Comparison of ENCODE assay signal across 2 cellular contexts in genomic region chr6:37314803-37315515, GRCh38.
A peak's percentile ranks its signal among the peaks of the same experiment; 100 is the strongest.
TF ChIP-seq lines count a peak whose summit lies in the region.

No MANE protein-coding gene starts in this region.

TF ChIP-seq in GM12878, 131 proteins besides CTCF, POLR2A, EP300 and RAD21:
- peak; percentile 89 for TF ChIP-seq PBX3 (IDR thresholded peaks at IDR 0.05; ENCODE audit: insufficient replicate concordance, low read depth, low read length)
- TF ChIP-seq, protein P1, sequence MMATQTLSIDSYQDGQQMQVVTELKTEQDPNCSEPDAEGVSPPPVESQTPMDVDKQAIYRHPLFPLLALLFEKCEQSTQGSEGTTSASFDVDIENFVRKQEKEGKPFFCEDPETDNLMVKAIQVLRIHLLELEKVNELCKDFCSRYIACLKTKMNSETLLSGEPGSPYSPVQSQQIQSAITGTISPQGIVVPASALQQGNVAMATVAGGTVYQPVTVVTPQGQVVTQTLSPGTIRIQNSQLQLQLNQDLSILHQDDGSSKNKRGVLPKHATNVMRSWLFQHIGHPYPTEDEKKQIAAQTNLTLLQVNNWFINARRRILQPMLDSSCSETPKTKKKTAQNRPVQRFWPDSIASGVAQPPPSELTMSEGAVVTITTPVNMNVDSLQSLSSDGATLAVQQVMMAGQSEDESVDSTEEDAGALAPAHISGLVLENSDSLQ (IDR thresholded peaks at IDR 0.05): peak; percentile 89
- TF ChIP-seq RBBP5 (conservative IDR thresholded peaks at IDR 0.05): no peak
- no peak for TF ChIP-seq PAX5 (IDR thresholded peaks at IDR 0.05; ENCODE audit: borderline replicate concordance, low read depth, low read length)
- peak; percentile 62 to 65; a peak in 3 of 4 replicates for TF ChIP-seq BHLHE40 (IDR thresholded peaks at IDR 0.05; ENCODE audit: borderline replicate concordance in 1 of 2, low read depth in 2 of 2, low read length in 1 of 2)
- peak; percentile 40; the same call in 1 of the 2 replicates for TF ChIP-seq RUNX3 (IDR thresholded peaks at IDR 0.05; ENCODE audit: low read length)
- peak; percentile 37 for TF ChIP-seq SMC3 (IDR thresholded peaks at IDR 0.05; ENCODE audit: borderline replicate concordance, low read length)
- TF ChIP-seq TBL1XR1 (IDR thresholded peaks at IDR 0.05; ENCODE audit: low read depth, low read length): no peak

TF ChIP-seq in liver, 16 proteins besides CTCF, POLR2A, EP300 and RAD21:
- TF ChIP-seq, protein P2, sequence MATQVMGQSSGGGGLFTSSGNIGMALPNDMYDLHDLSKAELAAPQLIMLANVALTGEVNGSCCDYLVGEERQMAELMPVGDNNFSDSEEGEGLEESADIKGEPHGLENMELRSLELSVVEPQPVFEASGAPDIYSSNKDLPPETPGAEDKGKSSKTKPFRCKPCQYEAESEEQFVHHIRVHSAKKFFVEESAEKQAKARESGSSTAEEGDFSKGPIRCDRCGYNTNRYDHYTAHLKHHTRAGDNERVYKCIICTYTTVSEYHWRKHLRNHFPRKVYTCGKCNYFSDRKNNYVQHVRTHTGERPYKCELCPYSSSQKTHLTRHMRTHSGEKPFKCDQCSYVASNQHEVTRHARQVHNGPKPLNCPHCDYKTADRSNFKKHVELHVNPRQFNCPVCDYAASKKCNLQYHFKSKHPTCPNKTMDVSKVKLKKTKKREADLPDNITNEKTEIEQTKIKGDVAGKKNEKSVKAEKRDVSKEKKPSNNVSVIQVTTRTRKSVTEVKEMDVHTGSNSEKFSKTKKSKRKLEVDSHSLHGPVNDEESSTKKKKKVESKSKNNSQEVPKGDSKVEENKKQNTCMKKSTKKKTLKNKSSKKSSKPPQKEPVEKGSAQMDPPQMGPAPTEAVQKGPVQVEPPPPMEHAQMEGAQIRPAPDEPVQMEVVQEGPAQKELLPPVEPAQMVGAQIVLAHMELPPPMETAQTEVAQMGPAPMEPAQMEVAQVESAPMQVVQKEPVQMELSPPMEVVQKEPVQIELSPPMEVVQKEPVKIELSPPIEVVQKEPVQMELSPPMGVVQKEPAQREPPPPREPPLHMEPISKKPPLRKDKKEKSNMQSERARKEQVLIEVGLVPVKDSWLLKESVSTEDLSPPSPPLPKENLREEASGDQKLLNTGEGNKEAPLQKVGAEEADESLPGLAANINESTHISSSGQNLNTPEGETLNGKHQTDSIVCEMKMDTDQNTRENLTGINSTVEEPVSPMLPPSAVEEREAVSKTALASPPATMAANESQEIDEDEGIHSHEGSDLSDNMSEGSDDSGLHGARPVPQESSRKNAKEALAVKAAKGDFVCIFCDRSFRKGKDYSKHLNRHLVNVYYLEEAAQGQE (IDR thresholded peaks at IDR 0.05): no peak
- TF ChIP-seq TAF1 (conservative IDR thresholded peaks at IDR 0.05): no peak
- no peak for TF ChIP-seq SP1 (IDR thresholded peaks at IDR 0.05)
- no peak for TF ChIP-seq RXRA (IDR thresholded peaks at IDR 0.05)
